ENCODE assay signal across 27 cellular contexts in genomic region chr1:205329719-205330118, GRCh38. TPM values are rescaled to one million over a fixed set of nuclear protein-coding genes. Genes with fewer than 3 reads are reported as not detected.
DNase-seq lines count a peak whose midpoint lies in the region; ATAC-seq and TF ChIP-seq lines count a peak whose summit lies in the region.
"Had no signal": no experiment of that assay in that cellular context is flagged by ENCODE, and none has a peak within 500 bp of the region (broad histone marks: within the 10 kb centered on the region; RNA-seq: fewer than 3 reads in every experiment).

No MANE protein-coding gene starts in this region.

- ATAC-seq in gastrocnemius medialis (no peak), HG03460 (IDR thresholded peaks at IDR 0.05; ENCODE audit: unreplicated experiment) (no peak)
- no peak for ATAC-seq in activated T-cell treated with anti-CD3 and anti-CD28 coated beads, Interleukin-2, amount 50 U/mL, for 72 hours (replicated peaks in 1 of 2)
- ATAC-seq in activated T-helper 17 cell treated with anti-CD3 and anti-CD28 coated beads, Interleukin-2, amount 50 U/mL, for 72 hours (replicated peaks): no peak
- ATAC-seq: A549, T-cell had no signal

- in situ Hi-C loops in G401 (cut with HindIII; ENCODE audit: low sequenced_read_pairs): no loop called here
- in situ Hi-C loops in gastrocnemius medialis (cut with MboI; ENCODE audit: low sequenced_read_pairs in 4 of 4): loop anchor here in 2 of 4 donors (5.0 kb wide), 2 partner anchors 52 to 57 kb away; no protein-coding TSS in a partner anchor

- DNase-seq in G401 (ENCODE audit: low spot score) (peak; percentile 62), NCI-H510A (lab: John Stamatoyannopoulos, UW) (peak; percentile 30), cerebellum (ENCODE audit: low spot score) (peak; percentile 28), gastrocnemius medialis (no peak)
- DNase-seq in activated T-cell treated with anti-CD3 and anti-CD28 coated beads, Interleukin-2, amount 50 U/mL, for 72 hours: no peak
- DNase-seq: AML-193; CD4-positive, alpha-beta T cell; GF-D8; H7; KBM-7; MV-4-11; NCI-H1105 treated with DMSO at 0.1 percent for 48 hours; NCI-H1694; NCI-H2029 treated with DMSO at 0.1 percent for 48 hours; NCI-H2227 treated with DMSO at 0.1 percent for 48 hours; NCI-H748 treated with DMSO at 0.1 percent for 48 hours; Right ventricle myocardium superior; RPMI8226; T-cell had no signal

- H3K4me3 ChIP-seq in gastrocnemius medialis: no peak overlapping the region
- H3K4me3 ChIP-seq: A549; BLaER1 treated with 17β-estradiol and CSF1 and Interleukin-3, amounts not matched to agents 10 nM and 100 nM; SJSA1 had no signal

- H3K9me3 Mint-ChIP-seq in activated T-cell treated with anti-CD3 and anti-CD28 coated beads, Interleukin-2, amount 50 U/mL, for 72 hours: no peaks in the 10 kb centered on the region
- no peaks in the 10 kb centered on the region for H3K9me3 Mint-ChIP-seq in activated T-helper 17 cell treated with anti-CD3 and anti-CD28 coated beads, Interleukin-2, amount 50 U/mL, for 72 hours
- H3K9me3 Mint-ChIP-seq: CD4-positive, alpha-beta T cell; T-cell had no signal

- H3K36me3 ChIP-seq in gastrocnemius medialis: no peaks in the 10 kb centered on the region
- H3K36me3 ChIP-seq: BLaER1 treated with 17β-estradiol and CSF1 and Interleukin-3, amounts not matched to agents 10 nM and 100 nM; SJSA1 had no signal

- TF ChIP-seq POLR2A in gastrocnemius medialis (IDR thresholded peaks at IDR 0.05): no peak

- peaks cover 11% of the 10 kb centered on the region for H3K4me1 Mint-ChIP-seq in activated T-cell treated with anti-CD3 and anti-CD28 coated beads, Interleukin-2, amount 50 U/mL, for 72 hours (ENCODE audit: low read depth)
- H3K4me1 Mint-ChIP-seq in activated T-helper 17 cell treated with anti-CD3 and anti-CD28 coated beads, Interleukin-2, amount 50 U/mL, for 72 hours: peaks cover 6% of the 10 kb centered on the region

- intact Hi-C loops in gastrocnemius medialis (cut with DNase I; ENCODE audit: low total_unique reads): no loop called here

- H3K4me1 ChIP-seq in gastrocnemius medialis: peaks cover 41 to 53% of the 10 kb centered on the region in 2 donors
- H3K4me1 ChIP-seq: BLaER1 treated with 17β-estradiol and CSF1 and Interleukin-3, amounts not matched to agents 10 nM and 100 nM had no signal

- H3K27me3 Mint-ChIP-seq in activated T-cell treated with anti-CD3 and anti-CD28 coated beads, Interleukin-2, amount 50 U/mL, for 72 hours (ENCODE audit: low read depth): no peaks in the 10 kb centered on the region
- peaks cover 10% of the 10 kb centered on the region for H3K27me3 Mint-ChIP-seq in activated T-helper 17 cell treated with anti-CD3 and anti-CD28 coated beads, Interleukin-2, amount 50 U/mL, for 72 hours

- H3K27ac ChIP-seq in gastrocnemius medialis: peak overlapping the region in 3 of 4 donors; percentile 37 to 78 (median 71)
- H3K27ac ChIP-seq: BLaER1 treated with 17β-estradiol and CSF1 and Interleukin-3, amounts not matched to agents 10 nM and 100 nM; SJSA1 had no signal

- H3K27me3 ChIP-seq in gastrocnemius medialis: no peaks in the 10 kb centered on the region

- no peak overlapping the region for H3K4me3 Mint-ChIP-seq in activated T-cell treated with anti-CD3 and anti-CD28 coated beads, Interleukin-2, amount 50 U/mL, for 72 hours
- H3K4me3 Mint-ChIP-seq in activated T-helper 17 cell treated with anti-CD3 and anti-CD28 coated beads, Interleukin-2, amount 50 U/mL, for 72 hours: no peak overlapping the region
- H3K4me3 Mint-ChIP-seq: CD4-positive, alpha-beta T cell; T-cell had no signal

- no peaks in the 10 kb centered on the region for H3K36me3 Mint-ChIP-seq in activated T-cell treated with anti-CD3 and anti-CD28 coated beads, Interleukin-2, amount 50 U/mL, for 72 hours (ENCODE audit: insufficient read depth in 2 of 2)
- H3K36me3 Mint-ChIP-seq in activated T-helper 17 cell treated with anti-CD3 and anti-CD28 coated beads, Interleukin-2, amount 50 U/mL, for 72 hours (ENCODE audit: low read depth): no peaks in the 10 kb centered on the region
- H3K36me3 Mint-ChIP-seq: T-cell had no signal

- no peak for TF ChIP-seq CTCF in gastrocnemius medialis (IDR thresholded peaks at IDR 0.05 in 4 of 5, conservative IDR thresholded peaks at IDR 0.05 in 1 of 5)

- H3K27ac Mint-ChIP-seq in activated T-cell treated with anti-CD3 and anti-CD28 coated beads, Interleukin-2, amount 50 U/mL, for 72 hours: no peak overlapping the region
- H3K27ac Mint-ChIP-seq in activated T-helper 17 cell treated with anti-CD3 and anti-CD28 coated beads, Interleukin-2, amount 50 U/mL, for 72 hours: no peak overlapping the region
- H3K27ac Mint-ChIP-seq: CD4-positive, alpha-beta T cell; T-cell had no signal

- no peaks in the 10 kb centered on the region for H3K9me3 ChIP-seq in gastrocnemius medialis
- H3K9me3 ChIP-seq: A549; BLaER1 treated with 17β-estradiol and CSF1 and Interleukin-3, amounts not matched to agents 10 nM and 100 nM; SJSA1 had no signal

RNA-seq across cellular contexts. Expression of gene NUAK2, which starts 8.2 kb away (rescaled TPM):
- 6.3 and 8.3 TPM in 2 replicates for total RNA-seq in G401 (2014; rRNA removed; shearing (Covaris generic))
- total RNA-seq in cerebellum (1.3 TPM), gastrocnemius medialis (1 to 10 TPM in 1 of 4 donors, under 1 TPM in 3; 0.42 to 1.9 (median 0.58) TPM)
- 1 to 10 TPM; 5.4 to 5.7 TPM for total RNA-seq in activated T-cell treated with anti-CD3 and anti-CD28 coated beads, Interleukin-2, amount 50 U/mL, for 72 hours
- total RNA-seq in activated T-helper 17 cell treated with anti-CD3 and anti-CD28 coated beads, Interleukin-2, amount 50 U/mL, for 72 hours: 1 to 10 TPM; 1.2 to 2.9 TPM

RNA-seq across cellular contexts. Expression of gene KLHDC8A, which starts 27.0 kb away (rescaled TPM):
- 1.3 and 2.8 TPM in 2 replicates for total RNA-seq in G401 (2014; rRNA removed; shearing (Covaris generic))
- total RNA-seq in cerebellum (28.9 TPM), gastrocnemius medialis (not detected)
- total RNA-seq in activated T-cell treated with anti-CD3 and anti-CD28 coated beads, Interleukin-2, amount 50 U/mL, for 72 hours: not detected
- total RNA-seq in activated T-helper 17 cell treated with anti-CD3 and anti-CD28 coated beads, Interleukin-2, amount 50 U/mL, for 72 hours: not detected
- total RNA-seq: CD4-positive, alpha-beta T cell; LHCN-M2; MCF 10A; NCI-H460; SJSA1 had no signal

Comparison
In these comparisons a context has a peak if more than half of its experiments do, and no peak if none do; other contexts are left out.
1. DNase-seq: peak in G401 (single experiment), NCI-H510A (single experiment) and cerebellum (single experiment); none in gastrocnemius medialis (0 of 2) and activated T-cell treated with anti-CD3 and anti-CD28 coated beads, Interleukin-2, amount 50 U/mL, for 72 hours (0 of 2).